ENCODE assay signal across 9 cellular contexts in the genomic region with DNA sequence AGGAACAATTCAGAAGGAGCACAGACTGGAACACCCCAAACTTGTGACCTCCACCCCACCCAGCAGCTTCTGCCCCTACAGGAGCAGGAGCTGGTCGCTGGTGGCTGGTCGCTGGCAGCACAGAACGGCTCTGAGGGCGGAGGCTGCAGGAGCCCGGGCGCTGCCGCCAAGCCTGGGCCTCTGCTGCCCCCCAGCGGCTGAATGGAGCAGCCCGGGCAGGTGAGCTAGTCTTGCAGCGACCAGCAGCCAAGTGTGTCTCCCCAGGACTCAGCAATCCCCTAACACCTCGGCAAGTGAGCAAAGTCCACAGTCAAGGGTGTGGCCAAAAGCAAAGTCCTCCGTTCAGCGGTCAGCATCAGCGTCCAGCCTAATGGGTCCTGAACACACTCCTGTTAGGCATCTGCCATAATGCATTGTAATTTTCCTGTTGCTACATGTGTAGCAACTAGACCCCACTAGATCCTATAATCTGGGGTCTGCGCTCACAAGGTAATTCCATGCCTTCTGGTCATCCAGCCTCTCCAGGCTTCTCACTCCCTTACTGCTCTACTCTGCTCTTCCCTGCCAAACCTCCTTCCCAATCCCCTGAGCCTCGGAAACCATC. TPM values are rescaled to one million over a fixed set of nuclear protein-coding genes. Genes with fewer than 3 reads are reported as not detected.
A peak's percentile ranks its signal among the peaks of the same experiment; 100 is the strongest.
DNase-seq lines count a peak whose midpoint lies in the region; ATAC-seq, FAIRE-seq and TF ChIP-seq lines count a peak whose summit lies in the region.
"Had no signal": no experiment of that assay in that cellular context is flagged by ENCODE, and none has a peak within 500 bp of the region (broad histone marks: within the 10 kb centered on the region; RNA-seq: fewer than 3 reads in every experiment).

No MANE protein-coding gene starts in this region.

- POLR2A ChIA-PET in naive thymus-derived CD8-positive, alpha-beta T cell (lab: Charles Lee), result no interaction called here

- peaks cover 0 to 6% (median 2%) of the 10 kb centered on the region in 4 donors for H3K4me1 Mint-ChIP-seq in naive thymus-derived CD8-positive, alpha-beta T cell

- no peaks in the 10 kb centered on the region for H3K36me3 ChIP-seq in OCI-LY3 (replicated peaks; ENCODE audit: low read depth, low read length)
- H3K36me3 ChIP-seq: BLaER1 had no signal

- H3K4me3 ChIP-seq in OCI-LY3 (ENCODE audit: low read length), result no peak overlapping the region
- H3K4me3 ChIP-seq: BLaER1 had no signal

- ATAC-seq in esophagus mucosa, result peak; percentile 86
- peak; percentile 83 to 90 for ATAC-seq in naive thymus-derived CD8-positive, alpha-beta T cell

- H3K27me3 Mint-ChIP-seq in naive thymus-derived CD8-positive, alpha-beta T cell, result peaks cover 2 to 15% (median 8%) of the 10 kb centered on the region in 5 donors

- H3K4me1 ChIP-seq in OCI-LY3 (ENCODE audit: low read length), result no peaks in the 10 kb centered on the region
- H3K4me1 ChIP-seq: BLaER1 had no signal

- H3K27ac Mint-ChIP-seq in naive thymus-derived CD8-positive, alpha-beta T cell, result peak overlapping the region in 1 of 10 donors; percentile 18

- H3K9ac ChIP-seq in OCI-LY3 (ENCODE audit: low read length), result no peak overlapping the region
- H3K9ac ChIP-seq: BLaER1 had no signal

- no peaks in the 10 kb centered on the region for H3K9me3 ChIP-seq in OCI-LY3 (ENCODE audit: insufficient read depth, low read length)
- H3K9me3 ChIP-seq: BLaER1 had no signal

- H4K20me1 ChIP-seq in OCI-LY3 (ENCODE audit: insufficient read depth, low read length), result no peaks in the 10 kb centered on the region
- H4K20me1 ChIP-seq: BLaER1 had no signal

- H3K4me2 ChIP-seq in OCI-LY3 (ENCODE audit: low read length), result peak overlapping the region; percentile 39
- H3K4me2 ChIP-seq: BLaER1 had no signal

- no peaks in the 10 kb centered on the region for H3K79me2 ChIP-seq in OCI-LY3 (ENCODE audit: low read length)

- peak; percentile 13 to 84 for DNase-seq in NCI-H526 (lab: John Stamatoyannopoulos, UW)
- no peak for DNase-seq in NCI-H526 treated with DMSO at 0.1 percent for 48 hours (lab: John Stamatoyannopoulos, UW)
- DNase-seq in HTR-8/SVneo (ENCODE audit: insufficient read length, low spot score), result peak; percentile 80
- DNase-seq in activated T-cell treated with anti-CD3 and anti-CD28 coated beads for 24 hours (ENCODE audit: low read depth), result peak; percentile 73
- DNase-seq in naive thymus-derived CD8-positive, alpha-beta T cell, result peak; percentile 45 to 82 (median 70)
- DNase-seq in stimulated activated CD8-positive, alpha-beta memory T cell treated with anti-CD3 and anti-CD28 coated beads, Interleukin-7, amount 100 ng/mL, for 4 hours (ENCODE audit: low read depth in 2 of 2), result peak; percentile 41 to 50

- TF ChIP-seq CTCF in OCI-LY3 (IDR thresholded peaks at IDR 0.05; ENCODE audit: low read depth, low read length), result peak; percentile 68

- H2AFZ ChIP-seq in OCI-LY3 (ENCODE audit: low read depth, low read length), result no peak overlapping the region; the same call in 1 of the 2 replicates

- no peaks in the 10 kb centered on the region for H3K27me3 ChIP-seq in OCI-LY3 (ENCODE audit: low read depth, low read length)
- H3K27me3 ChIP-seq: BLaER1 had no signal

- no peak overlapping the region for H3K4me3 Mint-ChIP-seq in naive thymus-derived CD8-positive, alpha-beta T cell

- FAIRE-seq in HTR-8/SVneo (lab: Jason Lieb, UNC), result peak; percentile 38

- H3K27ac ChIP-seq in OCI-LY3 (ENCODE audit: low read length), result no peak overlapping the region
- H3K27ac ChIP-seq: BLaER1 had no signal

- H3K36me3 Mint-ChIP-seq in naive thymus-derived CD8-positive, alpha-beta T cell, result no peaks in the 10 kb centered on the region

- H3K9me3 Mint-ChIP-seq in naive thymus-derived CD8-positive, alpha-beta T cell, result no peaks in the 10 kb centered on the region

RNA-seq across cellular contexts. Expression of a gene that starts 12.1 kb away (rescaled TPM):
- 78.8 TPM for total RNA-seq in esophagus mucosa
- total RNA-seq in naive thymus-derived CD8-positive, alpha-beta T cell, result not detected
- polyA plus RNA-seq in naive thymus-derived CD8-positive, alpha-beta T cell, result not detected

RNA-seq across cellular contexts. Expression of a gene that starts 16.8 kb away (rescaled TPM):
- total RNA-seq in esophagus mucosa, result 1.4 TPM
- total RNA-seq in naive thymus-derived CD8-positive, alpha-beta T cell, result not detected
- not detected for polyA plus RNA-seq in naive thymus-derived CD8-positive, alpha-beta T cell

RNA-seq across cellular contexts. Expression of a gene that starts 38.2 kb away (rescaled TPM):
- total RNA-seq in esophagus mucosa, result 61.7 TPM
- total RNA-seq in naive thymus-derived CD8-positive, alpha-beta T cell, result not detected
- polyA plus RNA-seq in naive thymus-derived CD8-positive, alpha-beta T cell, result not detected

RNA-seq across cellular contexts. Expression of a gene that starts 50.0 kb away (rescaled TPM):
- total RNA-seq in esophagus mucosa, result 2.0 TPM
- total RNA-seq in naive thymus-derived CD8-positive, alpha-beta T cell, result not detected
- not detected for polyA plus RNA-seq in naive thymus-derived CD8-positive, alpha-beta T cell

Comparison
In these comparisons a context has a peak if more than half of its experiments do, and no peak if none do; other contexts are left out.
1. RNA of a gene that starts 12.1 kb away (total RNA-seq): 78.8 TPM in esophagus mucosa (single experiment); not detected in naive thymus-derived CD8-positive, alpha-beta T cell; every median in the first group is over 10 times any median in the second.
2. RNA of a gene that starts 38.2 kb away (total RNA-seq): 61.7 TPM in esophagus mucosa (single experiment); not detected in naive thymus-derived CD8-positive, alpha-beta T cell; every median in the first group is over 10 times any median in the second.